Comparison of ENCODE assay signal across 9 cellular contexts in genomic region chr4:68109891-68110290, GRCh38. TPM values are rescaled to one million over a fixed set of nuclear protein-coding genes. Genes with fewer than 3 reads are reported as not detected.
"Had no signal": no experiment of that assay in that cellular context is flagged by ENCODE, and none has a peak within 500 bp of the region (broad histone marks: within the 10 kb centered on the region; RNA-seq: fewer than 3 reads in every experiment).

No MANE protein-coding gene starts in this region.

- H3K4me3 ChIP-seq: K562 had no signal

- DNase-seq: IMR-90, KBM-7, KG1 had no signal

- H3K27ac ChIP-seq: HL-60 had no signal

- ATAC-seq: HepG2, K562 had no signal

RNA-seq across cellular contexts. Expression of gene TMPRSS11F, which starts 19.8 kb away (rescaled TPM):
- total RNA-seq: HepG2, HT-29, HT1080, IMR-90 had no signal
- polyA plus RNA-seq: HepG2, IgD-negative memory B cell, IMR-90 had no signal
